1 cellular context compared by ENCODE assay signal in the genomic region with DNA sequence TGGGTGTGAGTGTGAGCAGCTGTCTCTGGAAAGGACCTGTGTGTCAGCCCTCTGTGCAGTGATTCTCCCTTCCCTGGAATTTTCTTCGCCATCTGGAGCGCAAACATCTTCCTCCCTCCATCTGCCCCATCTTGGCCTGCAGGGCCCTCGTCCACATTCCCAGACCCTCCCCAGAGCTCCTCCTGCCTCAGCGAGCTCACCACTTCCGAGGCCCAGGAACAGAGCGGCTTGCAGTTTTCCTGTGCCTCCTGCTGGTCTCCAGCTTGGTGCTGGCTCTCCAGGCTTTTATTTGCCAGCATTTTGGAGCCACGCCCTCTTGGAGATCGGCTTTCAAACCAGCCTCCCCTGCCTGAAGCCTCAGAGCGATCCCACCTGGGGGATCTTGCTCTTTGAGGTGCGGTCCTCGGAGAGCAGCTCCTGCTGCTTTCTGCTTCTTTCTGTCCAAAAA.
A peak's percentile ranks its signal among the peaks of the same experiment; 100 is the strongest.
TF ChIP-seq lines count a peak whose summit lies in the region.

A gene with protein sequence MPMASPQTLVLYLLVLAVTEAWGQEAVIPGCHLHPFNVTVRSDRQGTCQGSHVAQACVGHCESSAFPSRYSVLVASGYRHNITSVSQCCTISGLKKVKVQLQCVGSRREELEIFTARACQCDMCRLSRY (minus strand): TSS at position 260 of the 448 bp plus-strand sequence. CDS start 433 bp downstream, outside the sequence.

TF ChIP-seq in HEK293, 187 proteins besides CTCF, POLR2A, EP300 and RAD21 (continued from another document):
- TF ChIP-seq ZFP37 (tag by site-specific recombination; IDR thresholded peaks at IDR 0.05) (no peak), ZNF514 (tag by site-specific recombination; IDR thresholded peaks at IDR 0.05) (no peak), GFI1B (tag by site-specific recombination; IDR thresholded peaks at IDR 0.05) (no peak), ZNF202 (tag by site-specific recombination; IDR thresholded peaks at IDR 0.05; ENCODE audit: borderline replicate concordance) (no peak), ZFP41 (tag by site-specific recombination; IDR thresholded peaks at IDR 0.05; ENCODE audit: borderline replicate concordance) (no peak), ZNF211 (tag by site-specific recombination; IDR thresholded peaks at IDR 0.05; ENCODE audit: low read depth) (no peak), ZNF548 (tag by site-specific recombination; IDR thresholded peaks at IDR 0.05) (no peak), ZNF416 (tag by site-specific recombination; IDR thresholded peaks at IDR 0.05) (no peak), ZNF76 (tag by site-specific recombination; IDR thresholded peaks at IDR 0.05; ENCODE audit: borderline replicate concordance, low read depth) (no peak), ZXDB (tag by site-specific recombination; IDR thresholded peaks at IDR 0.05) (no peak), ZNF654 (tag by site-specific recombination; IDR thresholded peaks at IDR 0.05; ENCODE audit: low read depth) (no peak), SCRT1 (tag by site-specific recombination; IDR thresholded peaks at IDR 0.05; ENCODE audit: borderline replicate concordance) (no peak), REPIN1 (tag by site-specific recombination; IDR thresholded peaks at IDR 0.05; ENCODE audit: low read depth) (no peak), ZBTB17 (tag by site-specific recombination; IDR thresholded peaks at IDR 0.05) (peak; percentile 81), ZNF341 (tag by site-specific recombination; IDR thresholded peaks at IDR 0.05; ENCODE audit: low read depth) (no peak), ZNF169 (tag by site-specific recombination; IDR thresholded peaks at IDR 0.05) (no peak), MYNN (tag by site-specific recombination; IDR thresholded peaks at IDR 0.05; ENCODE audit: borderline replicate concordance) (peak; percentile 76; the same call in 1 of the 2 replicates), ZSCAN16 (tag by site-specific recombination; IDR thresholded peaks at IDR 0.05) (no peak), ZNF302 (tag by site-specific recombination; IDR thresholded peaks at IDR 0.05; ENCODE audit: low read depth) (no peak), ZNF223 (tag by site-specific recombination; IDR thresholded peaks at IDR 0.05) (no peak), GLI4 (tag by site-specific recombination; IDR thresholded peaks at IDR 0.05) (no peak), ZBTB8A (tag by site-specific recombination; IDR thresholded peaks at IDR 0.05) (no peak), ZNF707 (tag by site-specific recombination; IDR thresholded peaks at IDR 0.05) (no peak), ZNF140 (tag by site-specific recombination; IDR thresholded peaks at IDR 0.05) (no peak), ZNF121 (tag by site-specific recombination; IDR thresholded peaks at IDR 0.05) (no peak), SETDB1 (IDR thresholded peaks at IDR 0.05; ENCODE audit: insufficient read length, low read length) (no peak)
- TF ChIP-seq, protein P1, sequence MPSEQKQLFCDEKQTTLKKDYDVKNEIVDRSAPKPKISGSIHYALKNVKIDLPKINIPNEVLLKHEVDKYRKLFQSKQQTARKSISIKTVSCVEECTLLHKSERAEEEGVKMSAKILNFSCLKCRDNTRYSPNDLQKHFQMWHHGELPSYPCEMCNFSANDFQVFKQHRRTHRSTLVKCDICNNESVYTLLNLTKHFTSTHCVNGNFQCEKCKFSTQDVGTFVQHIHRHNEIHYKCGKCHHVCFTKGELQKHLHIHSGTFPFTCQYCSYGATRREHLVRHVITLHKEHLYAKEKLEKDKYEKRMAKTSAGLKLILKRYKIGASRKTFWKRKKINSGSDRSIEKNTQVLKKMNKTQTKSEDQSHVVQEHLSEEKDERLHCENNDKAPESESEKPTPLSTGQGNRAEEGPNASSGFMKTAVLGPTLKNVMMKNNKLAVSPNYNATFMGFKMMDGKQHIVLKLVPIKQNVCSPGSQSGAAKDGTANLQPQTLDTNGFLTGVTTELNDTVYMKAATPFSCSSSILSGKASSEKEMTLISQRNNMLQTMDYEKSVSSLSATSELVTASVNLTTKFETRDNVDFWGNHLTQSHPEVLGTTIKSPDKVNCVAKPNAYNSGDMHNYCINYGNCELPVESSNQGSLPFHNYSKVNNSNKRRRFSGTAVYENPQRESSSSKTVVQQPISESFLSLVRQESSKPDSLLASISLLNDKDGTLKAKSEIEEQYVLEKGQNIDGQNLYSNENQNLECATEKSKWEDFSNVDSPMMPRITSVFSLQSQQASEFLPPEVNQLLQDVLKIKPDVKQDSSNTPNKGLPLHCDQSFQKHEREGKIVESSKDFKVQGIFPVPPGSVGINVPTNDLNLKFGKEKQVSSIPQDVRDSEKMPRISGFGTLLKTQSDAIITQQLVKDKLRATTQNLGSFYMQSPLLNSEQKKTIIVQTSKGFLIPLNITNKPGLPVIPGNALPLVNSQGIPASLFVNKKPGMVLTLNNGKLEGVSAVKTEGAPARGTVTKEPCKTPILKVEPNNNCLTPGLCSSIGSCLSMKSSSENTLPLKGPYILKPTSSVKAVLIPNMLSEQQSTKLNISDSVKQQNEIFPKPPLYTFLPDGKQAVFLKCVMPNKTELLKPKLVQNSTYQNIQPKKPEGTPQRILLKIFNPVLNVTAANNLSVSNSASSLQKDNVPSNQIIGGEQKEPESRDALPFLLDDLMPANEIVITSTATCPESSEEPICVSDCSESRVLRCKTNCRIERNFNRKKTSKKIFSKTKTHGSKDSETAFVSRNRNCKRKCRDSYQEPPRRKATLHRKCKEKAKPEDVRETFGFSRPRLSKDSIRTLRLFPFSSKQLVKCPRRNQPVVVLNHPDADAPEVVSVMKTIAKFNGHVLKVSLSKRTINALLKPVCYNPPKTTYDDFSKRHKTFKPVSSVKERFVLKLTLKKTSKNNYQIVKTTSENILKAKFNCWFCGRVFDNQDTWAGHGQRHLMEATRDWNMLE (tag by site-specific recombination; conservative IDR thresholded peaks at IDR 0.05; ENCODE audit: low read depth) = no peak
- TF ChIP-seq, protein P2, sequence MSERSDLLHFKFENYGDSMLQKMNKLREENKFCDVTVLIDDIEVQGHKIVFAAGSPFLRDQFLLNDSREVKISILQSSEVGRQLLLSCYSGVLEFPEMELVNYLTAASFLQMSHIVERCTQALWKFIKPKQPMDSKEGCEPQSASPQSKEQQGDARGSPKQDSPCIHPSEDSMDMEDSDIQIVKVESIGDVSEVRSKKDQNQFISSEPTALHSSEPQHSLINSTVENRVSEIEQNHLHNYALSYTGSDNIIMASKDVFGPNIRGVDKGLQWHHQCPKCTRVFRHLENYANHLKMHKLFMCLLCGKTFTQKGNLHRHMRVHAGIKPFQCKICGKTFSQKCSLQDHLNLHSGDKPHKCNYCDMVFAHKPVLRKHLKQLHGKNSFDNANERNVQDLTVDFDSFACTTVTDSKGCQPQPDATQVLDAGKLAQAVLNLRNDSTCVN (tag by site-specific recombination; optimal IDR thresholded peaks at IDR 0.05) = no peak
- TF ChIP-seq, protein P3, sequence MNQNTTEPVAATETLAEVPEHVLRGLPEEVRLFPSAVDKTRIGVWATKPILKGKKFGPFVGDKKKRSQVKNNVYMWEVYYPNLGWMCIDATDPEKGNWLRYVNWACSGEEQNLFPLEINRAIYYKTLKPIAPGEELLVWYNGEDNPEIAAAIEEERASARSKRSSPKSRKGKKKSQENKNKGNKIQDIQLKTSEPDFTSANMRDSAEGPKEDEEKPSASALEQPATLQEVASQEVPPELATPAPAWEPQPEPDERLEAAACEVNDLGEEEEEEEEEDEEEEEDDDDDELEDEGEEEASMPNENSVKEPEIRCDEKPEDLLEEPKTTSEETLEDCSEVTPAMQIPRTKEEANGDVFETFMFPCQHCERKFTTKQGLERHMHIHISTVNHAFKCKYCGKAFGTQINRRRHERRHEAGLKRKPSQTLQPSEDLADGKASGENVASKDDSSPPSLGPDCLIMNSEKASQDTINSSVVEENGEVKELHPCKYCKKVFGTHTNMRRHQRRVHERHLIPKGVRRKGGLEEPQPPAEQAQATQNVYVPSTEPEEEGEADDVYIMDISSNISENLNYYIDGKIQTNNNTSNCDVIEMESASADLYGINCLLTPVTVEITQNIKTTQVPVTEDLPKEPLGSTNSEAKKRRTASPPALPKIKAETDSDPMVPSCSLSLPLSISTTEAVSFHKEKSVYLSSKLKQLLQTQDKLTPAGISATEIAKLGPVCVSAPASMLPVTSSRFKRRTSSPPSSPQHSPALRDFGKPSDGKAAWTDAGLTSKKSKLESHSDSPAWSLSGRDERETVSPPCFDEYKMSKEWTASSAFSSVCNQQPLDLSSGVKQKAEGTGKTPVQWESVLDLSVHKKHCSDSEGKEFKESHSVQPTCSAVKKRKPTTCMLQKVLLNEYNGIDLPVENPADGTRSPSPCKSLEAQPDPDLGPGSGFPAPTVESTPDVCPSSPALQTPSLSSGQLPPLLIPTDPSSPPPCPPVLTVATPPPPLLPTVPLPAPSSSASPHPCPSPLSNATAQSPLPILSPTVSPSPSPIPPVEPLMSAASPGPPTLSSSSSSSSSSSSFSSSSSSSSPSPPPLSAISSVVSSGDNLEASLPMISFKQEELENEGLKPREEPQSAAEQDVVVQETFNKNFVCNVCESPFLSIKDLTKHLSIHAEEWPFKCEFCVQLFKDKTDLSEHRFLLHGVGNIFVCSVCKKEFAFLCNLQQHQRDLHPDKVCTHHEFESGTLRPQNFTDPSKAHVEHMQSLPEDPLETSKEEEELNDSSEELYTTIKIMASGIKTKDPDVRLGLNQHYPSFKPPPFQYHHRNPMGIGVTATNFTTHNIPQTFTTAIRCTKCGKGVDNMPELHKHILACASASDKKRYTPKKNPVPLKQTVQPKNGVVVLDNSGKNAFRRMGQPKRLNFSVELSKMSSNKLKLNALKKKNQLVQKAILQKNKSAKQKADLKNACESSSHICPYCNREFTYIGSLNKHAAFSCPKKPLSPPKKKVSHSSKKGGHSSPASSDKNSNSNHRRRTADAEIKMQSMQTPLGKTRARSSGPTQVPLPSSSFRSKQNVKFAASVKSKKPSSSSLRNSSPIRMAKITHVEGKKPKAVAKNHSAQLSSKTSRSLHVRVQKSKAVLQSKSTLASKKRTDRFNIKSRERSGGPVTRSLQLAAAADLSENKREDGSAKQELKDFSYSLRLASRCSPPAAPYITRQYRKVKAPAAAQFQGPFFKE (tag by site-specific recombination; IDR thresholded peaks at IDR 0.05; ENCODE audit: borderline replicate concordance) = no peak
- TF ChIP-seq, protein P4, sequence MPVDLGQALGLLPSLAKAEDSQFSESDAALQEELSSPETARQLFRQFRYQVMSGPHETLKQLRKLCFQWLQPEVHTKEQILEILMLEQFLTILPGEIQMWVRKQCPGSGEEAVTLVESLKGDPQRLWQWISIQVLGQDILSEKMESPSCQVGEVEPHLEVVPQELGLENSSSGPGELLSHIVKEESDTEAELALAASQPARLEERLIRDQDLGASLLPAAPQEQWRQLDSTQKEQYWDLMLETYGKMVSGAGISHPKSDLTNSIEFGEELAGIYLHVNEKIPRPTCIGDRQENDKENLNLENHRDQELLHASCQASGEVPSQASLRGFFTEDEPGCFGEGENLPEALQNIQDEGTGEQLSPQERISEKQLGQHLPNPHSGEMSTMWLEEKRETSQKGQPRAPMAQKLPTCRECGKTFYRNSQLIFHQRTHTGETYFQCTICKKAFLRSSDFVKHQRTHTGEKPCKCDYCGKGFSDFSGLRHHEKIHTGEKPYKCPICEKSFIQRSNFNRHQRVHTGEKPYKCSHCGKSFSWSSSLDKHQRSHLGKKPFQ (tag by site-specific recombination; IDR thresholded peaks at IDR 0.05) = peak; percentile 62; the same call in 1 of the 2 replicates
- TF ChIP-seq, protein P5, sequence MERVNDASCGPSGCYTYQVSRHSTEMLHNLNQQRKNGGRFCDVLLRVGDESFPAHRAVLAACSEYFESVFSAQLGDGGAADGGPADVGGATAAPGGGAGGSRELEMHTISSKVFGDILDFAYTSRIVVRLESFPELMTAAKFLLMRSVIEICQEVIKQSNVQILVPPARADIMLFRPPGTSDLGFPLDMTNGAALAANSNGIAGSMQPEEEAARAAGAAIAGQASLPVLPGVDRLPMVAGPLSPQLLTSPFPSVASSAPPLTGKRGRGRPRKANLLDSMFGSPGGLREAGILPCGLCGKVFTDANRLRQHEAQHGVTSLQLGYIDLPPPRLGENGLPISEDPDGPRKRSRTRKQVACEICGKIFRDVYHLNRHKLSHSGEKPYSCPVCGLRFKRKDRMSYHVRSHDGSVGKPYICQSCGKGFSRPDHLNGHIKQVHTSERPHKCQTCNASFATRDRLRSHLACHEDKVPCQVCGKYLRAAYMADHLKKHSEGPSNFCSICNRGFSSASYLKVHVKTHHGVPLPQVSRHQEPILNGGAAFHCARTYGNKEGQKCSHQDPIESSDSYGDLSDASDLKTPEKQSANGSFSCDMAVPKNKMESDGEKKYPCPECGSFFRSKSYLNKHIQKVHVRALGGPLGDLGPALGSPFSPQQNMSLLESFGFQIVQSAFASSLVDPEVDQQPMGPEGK (tag by site-specific recombination; IDR thresholded peaks at IDR 0.05) = 0 out of 2 replicates have a peak, but pooled peaks have one; percentile 25
- TF ChIP-seq, protein P6, sequence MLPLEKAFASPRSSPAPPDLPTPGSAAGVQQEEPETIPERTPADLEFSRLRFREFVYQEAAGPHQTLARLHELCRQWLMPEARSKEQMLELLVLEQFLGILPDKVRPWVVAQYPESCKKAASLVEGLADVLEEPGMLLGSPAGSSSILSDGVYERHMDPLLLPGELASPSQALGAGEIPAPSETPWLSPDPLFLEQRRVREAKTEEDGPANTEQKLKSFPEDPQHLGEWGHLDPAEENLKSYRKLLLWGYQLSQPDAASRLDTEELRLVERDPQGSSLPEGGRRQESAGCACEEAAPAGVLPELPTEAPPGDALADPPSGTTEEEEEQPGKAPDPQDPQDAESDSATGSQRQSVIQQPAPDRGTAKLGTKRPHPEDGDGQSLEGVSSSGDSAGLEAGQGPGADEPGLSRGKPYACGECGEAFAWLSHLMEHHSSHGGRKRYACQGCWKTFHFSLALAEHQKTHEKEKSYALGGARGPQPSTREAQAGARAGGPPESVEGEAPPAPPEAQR (tag by site-specific recombination; IDR thresholded peaks at IDR 0.05) = no peak
- TF ChIP-seq, protein P7, sequence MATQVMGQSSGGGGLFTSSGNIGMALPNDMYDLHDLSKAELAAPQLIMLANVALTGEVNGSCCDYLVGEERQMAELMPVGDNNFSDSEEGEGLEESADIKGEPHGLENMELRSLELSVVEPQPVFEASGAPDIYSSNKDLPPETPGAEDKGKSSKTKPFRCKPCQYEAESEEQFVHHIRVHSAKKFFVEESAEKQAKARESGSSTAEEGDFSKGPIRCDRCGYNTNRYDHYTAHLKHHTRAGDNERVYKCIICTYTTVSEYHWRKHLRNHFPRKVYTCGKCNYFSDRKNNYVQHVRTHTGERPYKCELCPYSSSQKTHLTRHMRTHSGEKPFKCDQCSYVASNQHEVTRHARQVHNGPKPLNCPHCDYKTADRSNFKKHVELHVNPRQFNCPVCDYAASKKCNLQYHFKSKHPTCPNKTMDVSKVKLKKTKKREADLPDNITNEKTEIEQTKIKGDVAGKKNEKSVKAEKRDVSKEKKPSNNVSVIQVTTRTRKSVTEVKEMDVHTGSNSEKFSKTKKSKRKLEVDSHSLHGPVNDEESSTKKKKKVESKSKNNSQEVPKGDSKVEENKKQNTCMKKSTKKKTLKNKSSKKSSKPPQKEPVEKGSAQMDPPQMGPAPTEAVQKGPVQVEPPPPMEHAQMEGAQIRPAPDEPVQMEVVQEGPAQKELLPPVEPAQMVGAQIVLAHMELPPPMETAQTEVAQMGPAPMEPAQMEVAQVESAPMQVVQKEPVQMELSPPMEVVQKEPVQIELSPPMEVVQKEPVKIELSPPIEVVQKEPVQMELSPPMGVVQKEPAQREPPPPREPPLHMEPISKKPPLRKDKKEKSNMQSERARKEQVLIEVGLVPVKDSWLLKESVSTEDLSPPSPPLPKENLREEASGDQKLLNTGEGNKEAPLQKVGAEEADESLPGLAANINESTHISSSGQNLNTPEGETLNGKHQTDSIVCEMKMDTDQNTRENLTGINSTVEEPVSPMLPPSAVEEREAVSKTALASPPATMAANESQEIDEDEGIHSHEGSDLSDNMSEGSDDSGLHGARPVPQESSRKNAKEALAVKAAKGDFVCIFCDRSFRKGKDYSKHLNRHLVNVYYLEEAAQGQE (tag by site-specific recombination; IDR thresholded peaks at IDR 0.05) = no peak
TF ChIP-seq in HEK293: peak in this region for 13.
